Comparison of ENCODE assay signal across 17 cellular contexts in the genomic region with DNA sequence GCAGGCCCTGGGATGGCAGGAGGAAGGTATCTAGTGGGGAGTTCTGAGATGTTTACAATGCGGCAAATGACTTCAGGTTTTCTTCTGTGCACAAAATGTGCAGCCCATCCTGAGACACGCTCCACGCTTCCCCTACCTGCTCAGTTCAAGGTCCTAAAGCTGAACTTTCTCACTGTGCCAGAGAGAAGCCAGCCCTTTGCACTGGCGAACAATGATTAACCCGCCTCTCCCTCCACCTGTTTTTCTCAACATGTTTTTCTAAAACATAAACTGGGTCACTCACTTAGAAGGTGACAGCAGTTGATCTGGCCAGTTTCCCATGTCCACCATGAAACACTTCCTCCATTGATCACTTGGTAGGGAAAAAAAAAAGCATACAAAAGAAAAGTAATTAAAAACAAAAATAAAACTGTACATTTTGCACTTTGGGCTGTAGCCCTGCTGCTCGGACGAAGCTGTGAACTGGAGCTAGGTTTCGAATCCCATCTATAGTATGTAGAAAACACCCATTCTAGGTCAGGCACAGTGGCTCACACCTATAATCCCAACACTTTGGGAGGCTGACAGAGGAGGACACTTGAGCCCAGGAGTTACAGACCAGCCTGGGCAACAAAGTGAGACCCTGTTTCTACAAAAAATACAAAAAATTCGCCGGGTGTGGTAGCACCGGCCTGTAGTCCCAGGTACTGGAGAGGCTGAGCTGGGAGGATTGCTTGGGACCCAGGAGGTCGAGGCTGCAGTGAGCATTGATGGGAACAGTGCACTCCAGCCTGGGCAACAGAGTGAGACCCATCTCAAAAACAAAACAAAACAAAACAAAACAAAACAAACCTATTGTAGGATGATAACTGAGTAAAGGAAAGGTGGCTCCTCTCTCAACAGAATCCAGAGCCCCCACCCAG. TPM values are rescaled to one million over a fixed set of nuclear protein-coding genes. Genes with fewer than 3 reads are reported as not detected.
DNase-seq lines count a peak whose midpoint lies in the region; ATAC-seq and TF ChIP-seq lines count a peak whose summit lies in the region.
"Had no signal": no experiment of that assay in that cellular context is flagged by ENCODE, and none has a peak within 500 bp of the region (broad histone marks: within the 10 kb centered on the region; RNA-seq: fewer than 3 reads in every experiment).

No MANE protein-coding gene starts in this region.

- CTCF ChIA-PET in PC-9 (lab: Charles Lee): interaction anchor here (0.6 kb wide), 1 partner anchor 37 kb away, joined by 15 read pairs; no protein-coding TSS in a partner anchor
- CTCF ChIA-PET in activated naive CD4-positive, alpha-beta T cell treated with anti-CD3 and anti-CD28 coated beads, Interleukin-2, amount 10 ng/mL, durations not matched to agents 7 days and 5 days (lab: Charles Lee): no interaction called here

- TF ChIP-seq CTCF in PC-9 (conservative IDR thresholded peaks at IDR 0.05) (no peak), gastroesophageal sphincter (IDR thresholded peaks at IDR 0.05) (no peak), GM20000 (IDR thresholded peaks at IDR 0.05; ENCODE audit: extremely low read depth, missing control alignments) (no peak)

- H3K27me3 ChIP-seq in ACC112 (ENCODE audit: insufficient read depth, low read length) (no peaks in the 10 kb centered on the region), PC-9 (ENCODE audit: insufficient read depth, low read depth) (no peaks in the 10 kb centered on the region), gastroesophageal sphincter (no peaks in the 10 kb centered on the region), SJCRH30 (peaks cover 9% of the 10 kb centered on the region; the same call in 1 of the 2 replicates)
- H3K27me3 ChIP-seq: tibial nerve had no signal

- no peak overlapping the region for H3K4me3 Mint-ChIP-seq in activated naive CD4-positive, alpha-beta T cell treated with anti-CD3 and anti-CD28 coated beads, Interleukin-2, amount 10 ng/mL, durations not matched to agents 7 days and 5 days
- H3K4me3 Mint-ChIP-seq: activated T-cell treated with anti-CD3 and anti-CD28 coated beads, Interleukin-2, amount 50 U/mL, for 24 hours had no signal

- H3K4me1 ChIP-seq in ACC112 (ENCODE audit: control insufficient read depth, insufficient read depth, low read length, unreplicated experiment): peaks cover 11% of the 10 kb centered on the region
- peaks cover 12% of the 10 kb centered on the region for H3K4me1 ChIP-seq in PC-9 (replicated peaks; ENCODE audit: insufficient read depth)
- peaks cover 0 to 52% (median 27%) of the 10 kb centered on the region in 3 donors for H3K4me1 ChIP-seq in gastroesophageal sphincter
- no peaks in the 10 kb centered on the region for H3K4me1 ChIP-seq in SJCRH30

- peaks cover 11% of the 10 kb centered on the region for H3F3A ChIP-seq in PC-9 (ENCODE audit: insufficient read depth, low read depth)

- H3K36me3 ChIP-seq in ACC112 (ENCODE audit: insufficient read depth, low read length) (no peaks in the 10 kb centered on the region), PC-9 (ENCODE audit: low read depth) (no peaks in the 10 kb centered on the region), gastroesophageal sphincter (no peaks in the 10 kb centered on the region), SJCRH30 (no peaks in the 10 kb centered on the region)
- H3K36me3 ChIP-seq: tibial nerve had no signal

- intact Hi-C loops in PC-9 (cut with micrococcal nuclease; ENCODE audit: unreplicated experiment): no loop called here
- intact Hi-C loops in posterior vena cava (cut with DNase I): no loop called here

- H3K9me3 Mint-ChIP-seq in activated naive CD4-positive, alpha-beta T cell treated with anti-CD3 and anti-CD28 coated beads, Interleukin-2, amount 10 ng/mL, durations not matched to agents 7 days and 5 days: no peaks in the 10 kb centered on the region
- H3K9me3 Mint-ChIP-seq: activated T-cell treated with anti-CD3 and anti-CD28 coated beads, Interleukin-2, amount 50 U/mL, for 24 hours had no signal

- no peak overlapping the region for H3K27ac Mint-ChIP-seq in activated naive CD4-positive, alpha-beta T cell treated with anti-CD3 and anti-CD28 coated beads, Interleukin-2, amount 10 ng/mL, durations not matched to agents 7 days and 5 days
- H3K27ac Mint-ChIP-seq: activated T-cell treated with anti-CD3 and anti-CD28 coated beads, Interleukin-2, amount 50 U/mL, for 24 hours had no signal

- 79 to 81% methylated on average over 5 to 12 of the region's 12 CpGs for whole genome bisulfite sequencing in gastroesophageal sphincter (ENCODE audit: low coverage in 1 of 2), 2 donors

- H3K9me3 ChIP-seq in PC-9 (ENCODE audit: insufficient read depth, low read depth) (no peaks in the 10 kb centered on the region), gastroesophageal sphincter (no peaks in the 10 kb centered on the region), SJCRH30 (replicated peaks) (no peaks in the 10 kb centered on the region)
- H3K9me3 ChIP-seq: tibial nerve had no signal

- TF ChIP-seq EP300 in gastroesophageal sphincter (IDR thresholded peaks at IDR 0.05): no peak

- no peaks in the 10 kb centered on the region for H4K20me1 ChIP-seq in PC-9 (ENCODE audit: insufficient read depth)

- no peak for ATAC-seq in gastroesophageal sphincter

- H3K4me1 Mint-ChIP-seq in activated naive CD4-positive, alpha-beta T cell treated with anti-CD3 and anti-CD28 coated beads, Interleukin-2, amount 10 ng/mL, durations not matched to agents 7 days and 5 days: no peaks in the 10 kb centered on the region

- peaks cover 38% of the 10 kb centered on the region for H3K27me3 Mint-ChIP-seq in activated naive CD4-positive, alpha-beta T cell treated with anti-CD3 and anti-CD28 coated beads, Interleukin-2, amount 10 ng/mL, durations not matched to agents 7 days and 5 days

- H3K4me2 ChIP-seq in PC-9: peak overlapping the region; percentile 45

- H3K27ac ChIP-seq in ACC112 (ENCODE audit: low read depth, low read length): no peak overlapping the region; the same call in 1 of the 2 replicates
- no peak overlapping the region for H3K27ac ChIP-seq in PC-9
- H3K27ac ChIP-seq in gastroesophageal sphincter: peak overlapping the region in 3 of 4 donors; percentile 31 to 80 (median 64)
- no peak overlapping the region for H3K27ac ChIP-seq in SJCRH30
- H3K27ac ChIP-seq: tibial nerve had no signal

- no peak for TF ChIP-seq POLR2A in gastroesophageal sphincter (IDR thresholded peaks at IDR 0.05)

- DNase-seq in PC-9 (no peak), posterior vena cava (ENCODE audit: low spot score) (peak; percentile 30), SJCRH30 (no peak), GM20000 (ENCODE audit: low spot score) (no peak), DMS153 treated with DMSO at 0.1 percent for 48 hours (lab: John Stamatoyannopoulos, UW; ENCODE audit: unreplicated experiment) (no peak)
- no peak for DNase-seq in activated naive CD4-positive, alpha-beta T cell treated with anti-CD3 and anti-CD28 coated beads, Interleukin-2, amount 10 ng/mL, durations not matched to agents 7 days and 5 days
- DNase-seq: activated CD4-positive, alpha-beta T cell treated with anti-CD3 and anti-CD28 coated beads for 4 hours; activated T-cell treated with anti-CD3 and anti-CD28 coated beads, Interleukin-2, amount 50 U/mL, for 24 hours; amygdala; NCI-H1105; nucleus accumbens had no signal

- POLR2A ChIA-PET in PC-9 (lab: Charles Lee; ENCODE audit: unreplicated experiment): interaction anchor here (0.6 to 0.7 kb wide), 2 partner anchors 70 to 884 kb away, joined by 3 to 5 read pairs; partner anchors contain the start of genes BECN1 and DUSP3

- H3K4me3 ChIP-seq in ACC112 (ENCODE audit: low read depth, low read length) (peak overlapping the region; percentile 28; the same call in 1 of the 2 replicates), PC-9 (0 out of 2 replicates have a peak overlapping the region, but pooled peaks have one; percentile 14), gastroesophageal sphincter (no peak overlapping the region), SJCRH30 (no peak overlapping the region)
- H3K4me3 ChIP-seq: tibial nerve had no signal

- no peaks in the 10 kb centered on the region for H3K9me2 ChIP-seq in PC-9 (ENCODE audit: insufficient read depth)

- H2AFZ ChIP-seq in ACC112 (ENCODE audit: low read length, unreplicated experiment) (no peak overlapping the region), PC-9 (no peak overlapping the region)

- H3K79me2 ChIP-seq in ACC112 (ENCODE audit: control insufficient read depth, insufficient read depth, low read length, unreplicated experiment) (no peaks in the 10 kb centered on the region), PC-9 (ENCODE audit: low read depth) (no peaks in the 10 kb centered on the region)

- no peaks in the 10 kb centered on the region for H3K36me3 Mint-ChIP-seq in activated naive CD4-positive, alpha-beta T cell treated with anti-CD3 and anti-CD28 coated beads, Interleukin-2, amount 10 ng/mL, durations not matched to agents 7 days and 5 days

- BruUV-seq in PC-9 (replicated peaks; lab: Mats Ljungman, UMichigan): no TSS peak

RNA-seq across cellular contexts. Expression of gene G6PC1, which starts 6.1 kb away (rescaled TPM):
- total RNA-seq in PC-9 (2021) (not detected in 2 replicates), gastroesophageal sphincter (not detected), posterior vena cava (not detected)
- not detected in 2 replicates for total RNA-seq in SJCRH30 (2014; rRNA removed; shearing (Covaris generic))
- total RNA-seq: glomerular endothelial cell; lower leg skin; T-helper 1 cell treated with Interleukin-12 subunit alpha and Interleukin-12 subunit beta and Interleukin-4 antibody, amounts not matched to agents 30 ng/mL and 1 ng/mL, for 36 hours; tibial nerve had no signal

RNA-seq across cellular contexts. Expression of gene AOC3, which starts 43.5 kb away (rescaled TPM):
- total RNA-seq in PC-9 (2021) (0.98 and 2.8 TPM in 2 replicates), gastroesophageal sphincter (100 to 1,000 TPM in 2 of 4 donors, 10 to 100 TPM in 2; 48.3 to 196 (median 108) TPM), posterior vena cava (100 to 1,000 TPM; 223 to 342 TPM)
- 0.30 and 0.34 TPM in 2 replicates for total RNA-seq in SJCRH30 (2014; rRNA removed; shearing (Covaris generic))

RNA-seq across cellular contexts. Expression of gene AOC2, which starts 50.2 kb away (rescaled TPM):
- 3.7 TPM in 2 replicates for total RNA-seq in PC-9 (2021)
- total RNA-seq in gastroesophageal sphincter: 1 to 10 TPM in 3 of 4 donors, under 1 TPM in 1; 0.81 to 1.7 (median 1.4) TPM
- total RNA-seq in posterior vena cava: under 1 TPM; 0.86 to 0.88 TPM
- total RNA-seq in SJCRH30 (2014; rRNA removed; shearing (Covaris generic)): 0.86 and 1.1 TPM in 2 replicates

Comparison
In these comparisons a context has a peak if more than half of its experiments do, and no peak if none do; other contexts are left out.
1. H3K27ac ChIP-seq: peak in gastroesophageal sphincter (3 of 4); none in ACC112 (single experiment), PC-9 (single experiment) and SJCRH30 (single experiment).
2. H3K4me3 ChIP-seq: peak in ACC112 (single experiment) and PC-9 (single experiment); none in gastroesophageal sphincter (0 of 2) and SJCRH30 (single experiment).
3. RNA of gene AOC3, which starts 43.5 kb away (total RNA-seq): 223 to 342 TPM in posterior vena cava and 48.3 to 196 TPM in gastroesophageal sphincter; 0.98 to 2.8 TPM in PC-9 and 0.30 to 0.34 TPM in SJCRH30; every median in the first group is over 10 times any median in the second.